Comparison of ENCODE assay signal across 13 cellular contexts in the genomic region with DNA sequence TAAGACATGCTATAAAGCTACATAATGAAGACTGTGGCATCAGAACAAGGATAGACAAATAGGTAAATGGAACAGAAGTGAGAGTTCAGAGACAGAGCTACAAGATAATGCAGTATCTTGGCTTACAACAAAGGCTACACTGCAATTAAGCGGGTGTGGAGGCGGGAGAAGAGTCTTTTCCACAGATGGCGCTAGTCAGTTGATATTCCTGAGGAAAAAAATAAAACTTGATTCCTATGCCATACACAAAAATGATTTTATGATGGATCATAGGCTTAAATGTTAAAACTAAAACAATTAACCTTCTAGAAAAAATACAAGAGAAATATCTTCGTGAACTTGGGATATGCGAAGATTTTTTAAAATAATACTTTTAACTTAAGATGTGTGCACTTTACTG. TPM values are rescaled to one million over a fixed set of nuclear protein-coding genes. Genes with fewer than 3 reads are reported as not detected.
"Had no signal": no experiment of that assay in that cellular context is flagged by ENCODE, and none has a peak within 500 bp of the region (broad histone marks: within the 10 kb centered on the region; RNA-seq: fewer than 3 reads in every experiment).

No MANE protein-coding gene starts in this region.

- H3K4me3 ChIP-seq: thyroid gland had no signal

- H3K9me3 ChIP-seq: neutrophil, thyroid gland had no signal

- H3K36me3 ChIP-seq: neutrophil, thyroid gland had no signal

- DNase-seq: activated CD4-positive, alpha-beta T cell treated with anti-CD3 and anti-CD28 coated beads, Interleukin-2, amount 50 U/mL, for 4 hours; activated CD4-positive, CD25-positive, alpha-beta regulatory T cell treated with anti-CD3 and anti-CD28 coated beads, Interleukin-2, amount 50 U/mL, for 72 hours; activated naive CD4-positive, alpha-beta T cell treated with anti-CD3 and anti-CD28 coated beads for 36 hours; activated T-cell treated with anti-CD3 and anti-CD28 coated beads, Interleukin-2, amount 50 U/mL, for 1 hour; naive thymus-derived CD8-positive, alpha-beta T cell; stimulated activated CD4-positive, alpha-beta T cell treated with anti-CD3 and anti-CD28 coated beads, Interleukin-2, amount 100 ng/mL, for 48 hours; thyroid gland had no signal

- H3K9me3 Mint-ChIP-seq: activated T-helper 2 cell treated with anti-CD3 and anti-CD28 coated beads, Interferon-gamma antibody, Interleukin-2, Interleukin-4, amounts not matched to agents 10 μg/mL and 5 μg/mL and 100 μg/mL, durations not matched to agents 14 hours and 24 hours and 36 hours had no signal

- ATAC-seq: esophagus mucosa; left lobe of liver; naive thymus-derived CD8-positive, alpha-beta T cell; stimulated activated memory B cell treated with anti-CD40 and anti-IgM and Interleukin-4, amounts not matched to agents 10 μg/mL and 1 μg/mL and 100 μg/mL, for 72 hours had no signal

- H3K4me3 Mint-ChIP-seq: activated naive CD4-positive, alpha-beta T cell treated with anti-CD3 and anti-CD28 coated beads for 36 hours; memory B cell; naive thymus-derived CD8-positive, alpha-beta T cell; stimulated activated memory B cell treated with anti-CD40 and anti-IgM and Interleukin-4, amounts not matched to agents 10 μg/mL and 1 μg/mL and 100 μg/mL, for 72 hours had no signal

- H3K27me3 ChIP-seq: neutrophil, thyroid gland had no signal

- H3K27me3 Mint-ChIP-seq: stimulated activated memory B cell treated with anti-CD40 and anti-IgM and Interleukin-4, amounts not matched to agents 10 μg/mL and 1 μg/mL and 100 μg/mL, for 72 hours had no signal

- H3K27ac ChIP-seq: neutrophil, thyroid gland had no signal

- H3K36me3 Mint-ChIP-seq: memory B cell; naive thymus-derived CD8-positive, alpha-beta T cell; stimulated activated memory B cell treated with anti-CD40 and anti-IgM and Interleukin-4, amounts not matched to agents 10 μg/mL and 1 μg/mL and 100 μg/mL, for 72 hours had no signal

- H3K27ac Mint-ChIP-seq: activated naive CD4-positive, alpha-beta T cell treated with anti-CD3 and anti-CD28 coated beads for 36 hours; activated T-helper 2 cell treated with anti-CD3 and anti-CD28 coated beads, Interferon-gamma antibody, Interleukin-2, Interleukin-4, amounts not matched to agents 10 μg/mL and 5 μg/mL and 100 μg/mL, durations not matched to agents 14 hours and 24 hours and 36 hours; memory B cell; naive thymus-derived CD8-positive, alpha-beta T cell; stimulated activated memory B cell treated with anti-CD40 and anti-IgM and Interleukin-4, amounts not matched to agents 10 μg/mL and 1 μg/mL and 100 μg/mL, for 72 hours had no signal

RNA-seq across cellular contexts. Expression of a gene that starts 31.0 kb away (rescaled TPM):
- total RNA-seq: activated naive CD4-positive, alpha-beta T cell treated with anti-CD3 and anti-CD28 coated beads for 36 hours; activated T-helper 2 cell treated with anti-CD3 and anti-CD28 coated beads, Interferon-gamma antibody, Interleukin-2, Interleukin-4, amounts not matched to agents 10 μg/mL and 5 μg/mL and 100 μg/mL, durations not matched to agents 14 hours and 24 hours and 36 hours had no signal
- polyA plus RNA-seq: naive thymus-derived CD8-positive, alpha-beta T cell had no signal
